22 cellular contexts compared by ENCODE assay signal in the genomic region with DNA sequence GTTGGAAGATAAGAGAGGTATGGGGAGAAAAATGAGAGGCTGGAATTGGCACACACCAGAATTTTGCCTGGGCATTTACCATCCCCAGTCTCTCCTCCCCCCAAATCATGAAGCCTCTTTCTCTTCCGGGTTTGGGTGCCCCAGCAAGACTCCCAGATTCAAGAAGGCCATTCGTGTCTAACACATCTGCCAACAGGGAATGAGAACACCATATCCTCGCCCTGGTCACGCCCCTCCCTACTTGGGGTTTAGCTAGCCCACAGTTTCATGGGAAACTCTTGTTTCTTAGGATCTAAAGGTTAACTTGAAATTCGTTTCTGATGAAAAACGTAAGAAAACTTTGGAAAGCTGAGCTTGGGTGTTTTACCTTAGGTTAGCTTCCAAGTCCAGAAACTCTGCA.
DNase-seq lines count a peak whose midpoint lies in the region; ATAC-seq, FAIRE-seq and TF ChIP-seq lines count a peak whose summit lies in the region.
"Had no signal": no experiment of that assay in that cellular context is flagged by ENCODE, and none has a peak within 500 bp of the region (broad histone marks: within the 10 kb centered on the region; RNA-seq: fewer than 3 reads in every experiment).

No MANE protein-coding gene starts in this region.

- CTCF ChIA-PET in A549 (lab: Yijun Ruan, JAX): interaction anchor here (1.3 to 6.0 kb wide), 3 partner anchors 13 to 217 kb away, joined by 3 to 33 read pairs (median 3); no protein-coding TSS in a partner anchor
- CTCF ChIA-PET in CD8-positive, alpha-beta T cell (lab: Charles Lee): interaction anchor here (0.9 to 1.7 kb wide), 3 partner anchors 12 to 288 kb away, joined by 3 to 7 read pairs (median 3); no protein-coding TSS in a partner anchor

- peaks cover 30% of the 10 kb centered on the region for H3F3A ChIP-seq in smooth muscle cell (ENCODE audit: low read depth)

- no peaks in the 10 kb centered on the region for H3K27me3 ChIP-seq in esophagus muscularis mucosa
- no peaks in the 10 kb centered on the region for H3K27me3 ChIP-seq in smooth muscle cell (ENCODE audit: low read depth)
- no peaks in the 10 kb centered on the region for H3K27me3 ChIP-seq in CD8-positive, alpha-beta T cell (ENCODE audit: insufficient read depth, low read length)

- intact Hi-C loops in esophagus muscularis mucosa (cut with DNase I): no loop called here
- intact Hi-C loops in CD8-positive, alpha-beta T cell (cut with DNase I, micrococcal nuclease): no loop called here

- TF ChIP-seq POLR2A in A549 (IDR thresholded peaks at IDR 0.05; ENCODE audit: low read length) (no peak), esophagus muscularis mucosa (IDR thresholded peaks at IDR 0.05; ENCODE audit: low read depth) (no peak)

- no peaks in the 10 kb centered on the region for H4K20me1 ChIP-seq in smooth muscle cell (ENCODE audit: low read depth)

- no peak for ATAC-seq in A549
- ATAC-seq in activated T-cell treated with anti-CD3 and anti-CD28 coated beads, Interleukin-2, amount 50 U/mL, for 4 hours: no peak
- no peak for ATAC-seq in CD8-positive, alpha-beta T cell
- ATAC-seq: T-helper 17 cell had no signal

- no peak overlapping the region for H3K27ac Mint-ChIP-seq in CD8-positive, alpha-beta T cell
- H3K27ac Mint-ChIP-seq: T-helper 17 cell had no signal

- no peaks in the 10 kb centered on the region for H3K36me3 ChIP-seq in esophagus muscularis mucosa
- no peaks in the 10 kb centered on the region for H3K36me3 ChIP-seq in smooth muscle cell (ENCODE audit: low read depth)
- no peaks in the 10 kb centered on the region for H3K36me3 ChIP-seq in CD8-positive, alpha-beta T cell (ENCODE audit: insufficient read depth, low read length)

- no peak for FAIRE-seq in A549 (lab: Jason Lieb, UNC)
- FAIRE-seq: G401.6, GM12891, small intestine, urothelium cell line had no signal

- H3K27ac ChIP-seq in A549 (peak overlapping the region; percentile 86 to 92), esophagus muscularis mucosa (replicated peaks in 1 of 4) (peak overlapping the region; percentile 69 to 75 (median 70)), smooth muscle cell (ENCODE audit: low read depth) (peak overlapping the region; percentile 96)
- H3K27ac ChIP-seq in CD8-positive, alpha-beta T cell (ENCODE audit: low read depth, low read length): no peak overlapping the region
- H3K27ac ChIP-seq: HL-60, RWPE1 had no signal

- H3K27me3 Mint-ChIP-seq in activated T-cell treated with anti-CD3 and anti-CD28 coated beads, Interleukin-2, amount 50 U/mL, for 4 hours (ENCODE audit: low read depth): no peaks in the 10 kb centered on the region
- H3K27me3 Mint-ChIP-seq in CD8-positive, alpha-beta T cell (ENCODE audit: low read depth): no peaks in the 10 kb centered on the region

- H3K4me3 ChIP-seq in A549: no peak overlapping the region
- H3K4me3 ChIP-seq in esophagus muscularis mucosa: no peak overlapping the region
- no peak overlapping the region for H3K4me3 ChIP-seq in smooth muscle cell
- H3K4me3 ChIP-seq in CD8-positive, alpha-beta T cell (ENCODE audit: low read depth, low read length): no peak overlapping the region

- H2AFZ ChIP-seq in smooth muscle cell (ENCODE audit: low read depth): no peak overlapping the region

- POLR2A ChIA-PET in A549 (lab: Yijun Ruan, JAX): interaction anchor here (1.3 to 3.6 kb wide), 2 partner anchors 201 to 225 kb away, joined by 4 to 25 read pairs; partner anchors contain the start of gene NEDD9
- POLR2A ChIA-PET in CD8-positive, alpha-beta T cell (lab: Charles Lee): no interaction called here

- no peaks in the 10 kb centered on the region for H3K36me3 Mint-ChIP-seq in activated T-cell treated with anti-CD3 and anti-CD28 coated beads, Interleukin-2, amount 50 U/mL, for 4 hours (ENCODE audit: insufficient read depth)
- no peaks in the 10 kb centered on the region for H3K36me3 Mint-ChIP-seq in CD8-positive, alpha-beta T cell

- whole genome bisulfite sequencing in A549 (ENCODE audit: missing lambda C conversion rate): 71% methylated on average over 6 of the region's 6 CpGs
- WGBS in esophagus muscularis mucosa: 89% methylated on average over 6 of the region's 6 CpGs
- WGBS in smooth muscle cell (ENCODE audit: low lambda C conversion rate): 94% methylated on average over 6 of the region's 6 CpGs

- no peak for TF ChIP-seq CTCF in A549 (IDR thresholded peaks at IDR 0.05)
- TF ChIP-seq CTCF in esophagus muscularis mucosa (IDR thresholded peaks at IDR 0.05): no peak
- no peak for TF ChIP-seq CTCF in smooth muscle cell (IDR thresholded peaks at IDR 0.05; ENCODE audit: borderline replicate concordance, insufficient read depth, poor library complexity, severe bottlenecking)
- TF ChIP-seq CTCF in CD8-positive, alpha-beta T cell (IDR thresholded peaks at IDR 0.05): no peak

- TF ChIP-seq EP300 in A549 (IDR thresholded peaks at IDR 0.05) (no peak), esophagus muscularis mucosa (IDR thresholded peaks at IDR 0.05) (no peak)

- H3K9ac ChIP-seq in smooth muscle cell (ENCODE audit: low read depth): no peak overlapping the region

- no peak for DNase-seq in A549 (ENCODE audit: low read depth in 1 of 2, low spot score in 1 of 2)
- DNase-seq in LHCN-M2 (ENCODE audit: low read depth): peak; percentile 35
- DNase-seq in esophagus muscularis mucosa (ENCODE audit: extremely low spot score): no peak
- no peak for DNase-seq in smooth muscle cell (lab: John Stamatoyannopoulos, UW; ENCODE audit: unreplicated experiment)
- DNase-seq in activated T-cell treated with anti-CD3 and anti-CD28 coated beads, Interleukin-2, amount 50 U/mL, for 4 hours: no peak
- no peak for DNase-seq in NAMALWA (ENCODE audit: low spot score)
- no peak for DNase-seq in CD8-positive, alpha-beta T cell
- no peak for DNase-seq in SIG-M5 (lab: John Stamatoyannopoulos, UW)
- DNase-seq: activated CD4-positive, CD25-positive, alpha-beta regulatory T cell; activated effector memory CD4-positive, alpha-beta T cell treated with Interleukin-2 at 50 U/mL for 16 hours; cortex of kidney; hippocampal formation; KBM-7; NCI-H1417; NCI-H2171 treated with DMSO at 0.1 percent for 48 hours; small intestine; T-helper 17 cell had no signal

- H3K9me3 ChIP-seq in A549: peaks cover 5% of the 10 kb centered on the region
- H3K9me3 ChIP-seq in esophagus muscularis mucosa: no peaks in the 10 kb centered on the region
- H3K9me3 ChIP-seq in smooth muscle cell (replicated peaks; ENCODE audit: low read depth): no peaks in the 10 kb centered on the region
- no peaks in the 10 kb centered on the region for H3K9me3 ChIP-seq in CD8-positive, alpha-beta T cell (ENCODE audit: low read length)

- H3K4me1 Mint-ChIP-seq in activated T-cell treated with anti-CD3 and anti-CD28 coated beads, Interleukin-2, amount 50 U/mL, for 4 hours (ENCODE audit: low read depth): peaks cover 23% of the 10 kb centered on the region
- H3K4me1 Mint-ChIP-seq in CD8-positive, alpha-beta T cell (ENCODE audit: low read depth): peaks cover 18% of the 10 kb centered on the region

- H3K4me2 ChIP-seq in A549 (peak overlapping the region; percentile 72), smooth muscle cell (no peak overlapping the region)

- no peaks in the 10 kb centered on the region for H3K9me3 Mint-ChIP-seq in activated T-cell treated with anti-CD3 and anti-CD28 coated beads, Interleukin-2, amount 50 U/mL, for 4 hours
- no peaks in the 10 kb centered on the region for H3K9me3 Mint-ChIP-seq in CD8-positive, alpha-beta T cell

- TF ChIP-seq RAD21 in A549 (conservative IDR thresholded peaks at IDR 0.05 in 1 of 2, IDR thresholded peaks at IDR 0.05 in 1 of 2): no peak

- H3K79me2 ChIP-seq in smooth muscle cell (ENCODE audit: low read depth): no peaks in the 10 kb centered on the region

- peaks cover 78% of the 10 kb centered on the region for H3K4me1 ChIP-seq in A549
- H3K4me1 ChIP-seq in esophagus muscularis mucosa: peaks cover 41 to 70% (median 55%) of the 10 kb centered on the region in 4 donors
- H3K4me1 ChIP-seq in smooth muscle cell (ENCODE audit: low read depth): peaks cover 34% of the 10 kb centered on the region
- peaks cover 4% of the 10 kb centered on the region for H3K4me1 ChIP-seq in CD8-positive, alpha-beta T cell (ENCODE audit: insufficient read depth, low read length)

- no peak overlapping the region for H3K4me3 Mint-ChIP-seq in activated T-cell treated with anti-CD3 and anti-CD28 coated beads, Interleukin-2, amount 50 U/mL, for 4 hours
- H3K4me3 Mint-ChIP-seq in CD8-positive, alpha-beta T cell: no peak overlapping the region
- H3K4me3 Mint-ChIP-seq: T-helper 17 cell had no signal

TF ChIP-seq in A549, 52 proteins besides CTCF, POLR2A, EP300 and RAD21:
- TF ChIP-seq FOSL2 (IDR thresholded peaks at IDR 0.05) (no peak), FOSL2 (CRISPR knock-in tag; IDR thresholded peaks at IDR 0.05) (no peak), CHD2 (IDR thresholded peaks at IDR 0.05; ENCODE audit: low read length, partially characterized antibody) (no peak), HOXB5 (CRISPR knock-in tag; IDR thresholded peaks at IDR 0.05) (no peak), TFCP2L1 (CRISPR knock-in tag; IDR thresholded peaks at IDR 0.05) (no peak), NR3C1 (IDR thresholded peaks at IDR 0.05) (no peak), USF2 (IDR thresholded peaks at IDR 0.05) (no peak), ZC3H11A (IDR thresholded peaks at IDR 0.05) (no peak), TP53 (CRISPR knock-in tag; IDR thresholded peaks at IDR 0.05) (no peak), BHLHE40 (IDR thresholded peaks at IDR 0.05; ENCODE audit: low read depth, low read length) (no peak), HOXB13 (CRISPR knock-in tag; IDR thresholded peaks at IDR 0.05; ENCODE audit: low read depth) (no peak), HDAC2 (IDR thresholded peaks at IDR 0.05) (no peak), JUNB (IDR thresholded peaks at IDR 0.05) (no peak), GATA3 (IDR thresholded peaks at IDR 0.05; ENCODE audit: borderline replicate concordance) (no peak)
- TF ChIP-seq, protein P1, sequence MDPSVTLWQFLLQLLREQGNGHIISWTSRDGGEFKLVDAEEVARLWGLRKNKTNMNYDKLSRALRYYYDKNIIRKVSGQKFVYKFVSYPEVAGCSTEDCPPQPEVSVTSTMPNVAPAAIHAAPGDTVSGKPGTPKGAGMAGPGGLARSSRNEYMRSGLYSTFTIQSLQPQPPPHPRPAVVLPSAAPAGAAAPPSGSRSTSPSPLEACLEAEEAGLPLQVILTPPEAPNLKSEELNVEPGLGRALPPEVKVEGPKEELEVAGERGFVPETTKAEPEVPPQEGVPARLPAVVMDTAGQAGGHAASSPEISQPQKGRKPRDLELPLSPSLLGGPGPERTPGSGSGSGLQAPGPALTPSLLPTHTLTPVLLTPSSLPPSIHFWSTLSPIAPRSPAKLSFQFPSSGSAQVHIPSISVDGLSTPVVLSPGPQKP (IDR thresholded peaks at IDR 0.05; ENCODE audit: low read depth, low read length): no peak
